In genomic region chr22:26835929-26836528, GRCh38 we compare ENCODE assay signal across 8 cellular contexts.
DNase-seq lines count a peak whose midpoint lies in the region; ATAC-seq, FAIRE-seq and TF ChIP-seq lines count a peak whose summit lies in the region.

No MANE protein-coding gene starts in this region.

- no peak overlapping the region for H2AFZ ChIP-seq in hepatocyte

- no peaks in the 10 kb centered on the region for H3K4me1 Mint-ChIP-seq in activated naive CD4-positive, alpha-beta T cell treated with anti-CD3 and anti-CD28 coated beads, Interleukin-2, amount 10 ng/mL, durations not matched to agents 7 days and 5 days

- no peaks in the 10 kb centered on the region for H4K20me1 ChIP-seq in hepatocyte (ENCODE audit: insufficient read depth, poor library complexity, severe bottlenecking)

- no peak for FAIRE-seq in A549 (lab: Jason Lieb, UNC)

- H3K27me3 Mint-ChIP-seq in activated naive CD4-positive, alpha-beta T cell treated with anti-CD3 and anti-CD28 coated beads, Interleukin-2, amount 10 ng/mL, durations not matched to agents 7 days and 5 days: no peaks in the 10 kb centered on the region

- H3K4me1 ChIP-seq in A549 (peaks cover 8% of the 10 kb centered on the region; the same call in 2 of the 3 replicates), hepatocyte (ENCODE audit: insufficient read depth) (no peaks in the 10 kb centered on the region)

- H3K4me3 ChIP-seq in A549: no peak overlapping the region
- H3K4me3 ChIP-seq in hepatocyte: no peak overlapping the region

- POLR2A ChIA-PET in A549 (lab: Yijun Ruan, JAX): no interaction called here

- no peaks in the 10 kb centered on the region for H3K36me3 ChIP-seq in hepatocyte (replicated peaks; ENCODE audit: insufficient read depth, low read depth)

- no peaks in the 10 kb centered on the region for H3K36me3 Mint-ChIP-seq in activated naive CD4-positive, alpha-beta T cell treated with anti-CD3 and anti-CD28 coated beads, Interleukin-2, amount 10 ng/mL, durations not matched to agents 7 days and 5 days

- TF ChIP-seq RAD21 in A549 (conservative IDR thresholded peaks at IDR 0.05 in 1 of 2, IDR thresholded peaks at IDR 0.05 in 1 of 2): peak; percentile 62 to 64

- H3K9me3 ChIP-seq in A549: no peaks in the 10 kb centered on the region
- H3K9me3 ChIP-seq in hepatocyte (ENCODE audit: low read depth): no peaks in the 10 kb centered on the region

- no peak for TF ChIP-seq POLR2A in A549 (IDR thresholded peaks at IDR 0.05; ENCODE audit: low read length)

- no peak overlapping the region for H3K4me2 ChIP-seq in A549
- H3K4me2 ChIP-seq in hepatocyte: no peak overlapping the region

- H3K27ac Mint-ChIP-seq in activated naive CD4-positive, alpha-beta T cell treated with anti-CD3 and anti-CD28 coated beads, Interleukin-2, amount 10 ng/mL, durations not matched to agents 7 days and 5 days: no peak overlapping the region

- H3K9me2 ChIP-seq in hepatocyte (replicated peaks; ENCODE audit: insufficient read depth): no peaks in the 10 kb centered on the region

- peak; percentile 76 to 80; a peak in 5 of 6 replicates for ATAC-seq in A549
- no peak for ATAC-seq in HG03159 (IDR thresholded peaks at IDR 0.05; ENCODE audit: unreplicated experiment)

- peak; percentile 44 to 51 for DNase-seq in A549 (ENCODE audit: low read depth in 1 of 2, low spot score in 1 of 2)
- DNase-seq in GM10266 (ENCODE audit: extremely low spot score): peak; percentile 57
- DNase-seq in NOMO-1 treated with dmso at 0.1 percent for 144 hours (lab: John Stamatoyannopoulos, UW; ENCODE audit: unreplicated experiment): peak; percentile 5
- DNase-seq in activated naive CD4-positive, alpha-beta T cell treated with anti-CD3 and anti-CD28 coated beads, Interleukin-2, amount 10 ng/mL, durations not matched to agents 7 days and 5 days: peak; percentile 69
- peak; percentile 55 for DNase-seq in hepatocyte (ENCODE audit: low spot score)
- peak; percentile 2 to 35 (median 18) for DNase-seq in stimulated activated CD4-positive, alpha-beta T cell treated with anti-CD3 and anti-CD28 coated beads, Interleukin-1b, Interleukin-23, amount 100 ng/mL, for 24 hours (ENCODE audit: low read depth in 4 of 4, low spot score in 1 of 4)
- no peak for DNase-seq in epidermal melanocyte (ENCODE audit: insufficient read length, low spot score)

- CTCF ChIA-PET in A549 (lab: Yijun Ruan, JAX): interaction anchor here (0.7 to 2.3 kb wide), 4 partner anchors 13 to 107 kb away, joined by 3 to 6 read pairs (median 4); no protein-coding TSS in a partner anchor
- CTCF ChIA-PET in activated naive CD4-positive, alpha-beta T cell treated with anti-CD3 and anti-CD28 coated beads, Interleukin-2, amount 10 ng/mL, durations not matched to agents 7 days and 5 days (lab: Charles Lee): interaction anchor here (0.7 to 0.9 kb wide), 3 partner anchors 17 to 969 kb away, joined by 3 to 6 read pairs (median 4); no protein-coding TSS in a partner anchor

- no peaks in the 10 kb centered on the region for H3K27me3 ChIP-seq in hepatocyte

- TF ChIP-seq EP300 in A549 (IDR thresholded peaks at IDR 0.05): no peak

- H3K79me2 ChIP-seq in hepatocyte: no peaks in the 10 kb centered on the region

- 29% methylated on average over 3 of the region's 3 CpGs for WGBS in A549 (ENCODE audit: missing lambda C conversion rate)
- WGBS in hepatocyte (ENCODE audit: low lambda C conversion rate, missing lambda C conversion rate): 28% methylated on average over 3 of the region's 3 CpGs

- H3K4me3 Mint-ChIP-seq in activated naive CD4-positive, alpha-beta T cell treated with anti-CD3 and anti-CD28 coated beads, Interleukin-2, amount 10 ng/mL, durations not matched to agents 7 days and 5 days: no peak overlapping the region

- TF ChIP-seq CTCF in A549 (IDR thresholded peaks at IDR 0.05): peak; percentile 49
- TF ChIP-seq CTCF in GM10266 (IDR thresholded peaks at IDR 0.05; ENCODE audit: control insufficient read depth, insufficient read depth, low read depth, missing control alignments): peak; percentile 68
- TF ChIP-seq CTCF in hepatocyte (IDR thresholded peaks at IDR 0.05; ENCODE audit: poor library complexity): peak; percentile 47

- H3K27ac ChIP-seq in A549 (peak overlapping the region in 1 of 2 experiments; percentile 52; a peak in 2 of 6 replicates), hepatocyte (no peak overlapping the region)

- H3K9me3 Mint-ChIP-seq in activated naive CD4-positive, alpha-beta T cell treated with anti-CD3 and anti-CD28 coated beads, Interleukin-2, amount 10 ng/mL, durations not matched to agents 7 days and 5 days: no peaks in the 10 kb centered on the region

TF ChIP-seq in A549, 52 proteins besides CTCF, POLR2A, EP300 and RAD21:
- TF ChIP-seq REST (IDR thresholded peaks at IDR 0.05): no peak
- peak; percentile 65 for TF ChIP-seq SMC3 (IDR thresholded peaks at IDR 0.05)
- TF ChIP-seq HES2 (IDR thresholded peaks at IDR 0.05): no peak
